23 cellular contexts compared by ENCODE assay signal in genomic region chr21:14076143-14076806, GRCh38.
DNase-seq lines count a peak whose midpoint lies in the region; ATAC-seq and TF ChIP-seq lines count a peak whose summit lies in the region.
"Had no signal": no experiment of that assay in that cellular context is flagged by ENCODE, and none has a peak within 500 bp of the region (broad histone marks: within the 10 kb centered on the region; RNA-seq: fewer than 3 reads in every experiment).

No MANE protein-coding gene starts in this region.

- peak overlapping the region in 4 of 8 donors; percentile 44 to 89 (median 58) for H3K4me3 Mint-ChIP-seq in CD4-positive, alpha-beta memory T cell
- peak overlapping the region; percentile 71 for H3K4me3 Mint-ChIP-seq in central memory CD8-positive, alpha-beta T cell
- H3K4me3 Mint-ChIP-seq: activated naive CD8-positive, alpha-beta T cell treated with anti-CD3 and anti-CD28 coated beads for 36 hours; naive B cell had no signal

- intact Hi-C loops in CD4-positive, alpha-beta memory T cell (cut with micrococcal nuclease) = no loop called here

- H3K4me1 ChIP-seq in CD4-positive, alpha-beta memory T cell (ENCODE audit: insufficient read depth, low read length) = no peaks in the 10 kb centered on the region
- no peaks in the 10 kb centered on the region for H3K4me1 ChIP-seq in OCI-LY1 (ENCODE audit: insufficient read depth, low read length, severe bottlenecking)
- H3K4me1 ChIP-seq in HAP-1 = no peaks in the 10 kb centered on the region
- H3K4me1 ChIP-seq: sigmoid colon, vagina had no signal

- peak overlapping the region in 5 of 7 donors; percentile 32 to 90 (median 60) for H3K27ac Mint-ChIP-seq in CD4-positive, alpha-beta memory T cell
- peak overlapping the region; percentile 93 for H3K27ac Mint-ChIP-seq in central memory CD8-positive, alpha-beta T cell (ENCODE audit: low read depth)
- H3K27ac Mint-ChIP-seq: activated naive CD8-positive, alpha-beta T cell treated with anti-CD3 and anti-CD28 coated beads for 36 hours had no signal

- H3K27ac ChIP-seq in CD4-positive, alpha-beta memory T cell (ENCODE audit: low read depth, low read length) = no peak overlapping the region
- no peak overlapping the region for H3K27ac ChIP-seq in OCI-LY1 (ENCODE audit: low read depth, low read length, poor library complexity, severe bottlenecking)
- H3K27ac ChIP-seq: ovary, sigmoid colon, vagina had no signal

- peaks cover 0 to 1% (median 0%) of the 10 kb centered on the region in 4 donors for H3K4me1 Mint-ChIP-seq in CD4-positive, alpha-beta memory T cell
- H3K4me1 Mint-ChIP-seq in central memory CD8-positive, alpha-beta T cell = peaks cover 14% of the 10 kb centered on the region
- H3K4me1 Mint-ChIP-seq: activated naive CD8-positive, alpha-beta T cell treated with anti-CD3 and anti-CD28 coated beads for 36 hours had no signal

- no peak for DNase-seq in CD4-positive, alpha-beta memory T cell
- DNase-seq in central memory CD8-positive, alpha-beta T cell (ENCODE audit: low spot score in 2 of 2) = peak in 1 of 2 donors; percentile 51
- no peak for DNase-seq in activated CD4-positive, alpha-beta T cell treated with anti-CD3 and anti-CD28 coated beads for 4 hours
- DNase-seq in HAP-1 (ENCODE audit: low spot score in 2 of 2) = no peak
- DNase-seq in GM13976 (ENCODE audit: low spot score) = no peak
- DNase-seq: ACHN; activated CD4-positive, alpha-beta T cell treated with anti-CD3 and anti-CD28 coated beads, Interleukin-2, amount 50 U/mL, for 48 hours; activated naive CD8-positive, alpha-beta T cell treated with anti-CD3 and anti-CD28 coated beads for 36 hours; C1 segment of cervical spinal cord; DMS 273 treated with DMSO at 0.1 percent for 48 hours; GF-D8; KG1; naive B cell; NCI-H1694 treated with DMSO at 0.1 percent for 48 hours; NCI-H226; NCI-H774; ovary; SIG-M5 had no signal

- peak; percentile 93 for ATAC-seq in GM19035 (IDR thresholded peaks at IDR 0.05; ENCODE audit: unreplicated experiment)
- ATAC-seq in central memory CD8-positive, alpha-beta T cell (replicated peaks; ENCODE audit: extremely low read depth, poor library complexity, severe bottlenecking) = peak; percentile 88
- no peak for ATAC-seq in HG02885 (IDR thresholded peaks at IDR 0.05; ENCODE audit: poor library complexity, unreplicated experiment)

- peak overlapping the region; percentile 21; the same call in 1 of the 2 replicates for H3K4me2 ChIP-seq in OCI-LY1 (ENCODE audit: low read length)

- H4K20me1 ChIP-seq in OCI-LY1 (ENCODE audit: insufficient read depth, low read length) = no peaks in the 10 kb centered on the region

- POLR2A ChIA-PET in CD4-positive, alpha-beta memory T cell (lab: Charles Lee; ENCODE audit: partially characterized antibody) = no interaction called here

- no peaks in the 10 kb centered on the region for H3F3A ChIP-seq in OCI-LY1 (ENCODE audit: insufficient read depth, low read length)

- H3K27me3 Mint-ChIP-seq in CD4-positive, alpha-beta memory T cell = no peaks in the 10 kb centered on the region
- no peaks in the 10 kb centered on the region for H3K27me3 Mint-ChIP-seq in central memory CD8-positive, alpha-beta T cell
- H3K27me3 Mint-ChIP-seq: activated naive CD8-positive, alpha-beta T cell treated with anti-CD3 and anti-CD28 coated beads for 36 hours; naive B cell had no signal

- CTCF ChIA-PET in CD4-positive, alpha-beta memory T cell (lab: Charles Lee; ENCODE audit: partially characterized antibody) = no interaction called here

- H2AFZ ChIP-seq in OCI-LY1 (ENCODE audit: low read length) = no peak overlapping the region

- in situ Hi-C loops in HAP-1 (cut with MboI; ENCODE audit: low sequenced_read_pairs) (no loop called here), GM13976 (cut with MboI; ENCODE audit: low sequenced_read_pairs, unreplicated experiment) (no loop called here)

- H3K27me3 ChIP-seq in CD4-positive, alpha-beta memory T cell (ENCODE audit: insufficient read depth, low read length) = no peaks in the 10 kb centered on the region
- no peaks in the 10 kb centered on the region for H3K27me3 ChIP-seq in OCI-LY1 (ENCODE audit: insufficient read depth, low read length)
- no peaks in the 10 kb centered on the region for H3K27me3 ChIP-seq in HAP-1 (ENCODE audit: low read depth)
- H3K27me3 ChIP-seq: ovary, sigmoid colon, vagina had no signal

- H3K9ac ChIP-seq in OCI-LY1 (ENCODE audit: low read length) = no peak overlapping the region

- no peaks in the 10 kb centered on the region for H3K9me2 ChIP-seq in OCI-LY1 (ENCODE audit: low read depth, low read length)

- no peaks in the 10 kb centered on the region for H3K79me2 ChIP-seq in OCI-LY1 (ENCODE audit: insufficient read depth, low read length)

- H3K36me3 ChIP-seq in CD4-positive, alpha-beta memory T cell (ENCODE audit: insufficient read depth, low read length) = no peaks in the 10 kb centered on the region
- H3K36me3 ChIP-seq in OCI-LY1 (ENCODE audit: insufficient read depth, low read length) (no peaks in the 10 kb centered on the region), HAP-1 (replicated peaks) (no peaks in the 10 kb centered on the region)
- H3K36me3 ChIP-seq: ovary, vagina had no signal

- TF ChIP-seq CTCF in OCI-LY1 (IDR thresholded peaks at IDR 0.05; ENCODE audit: low read length) (no peak), GM13976 (IDR thresholded peaks at IDR 0.05; ENCODE audit: borderline replicate concordance, control extremely low read depth, extremely low read depth, insufficient read depth, missing control alignments) (no peak)

- H3K36me3 Mint-ChIP-seq in CD4-positive, alpha-beta memory T cell = no peaks in the 10 kb centered on the region
- peaks cover 2% of the 10 kb centered on the region for H3K36me3 Mint-ChIP-seq in central memory CD8-positive, alpha-beta T cell (ENCODE audit: insufficient read depth)

- no peaks in the 10 kb centered on the region for H3K9me3 ChIP-seq in CD4-positive, alpha-beta memory T cell (ENCODE audit: control insufficient read depth in 1 of 2, low read length in 2 of 2)
- no peaks in the 10 kb centered on the region for H3K9me3 ChIP-seq in OCI-LY1 (ENCODE audit: low read length)
- H3K9me3 ChIP-seq in HAP-1 = no peaks in the 10 kb centered on the region; the same call in 1 of the 2 replicates
- H3K9me3 ChIP-seq: ovary, sigmoid colon, vagina had no signal

- peaks cover 0 to 26% (median 12%) of the 10 kb centered on the region in 8 donors for H3K9me3 Mint-ChIP-seq in CD4-positive, alpha-beta memory T cell
- peaks cover 10% of the 10 kb centered on the region for H3K9me3 Mint-ChIP-seq in central memory CD8-positive, alpha-beta T cell

- H3K4me3 ChIP-seq in CD4-positive, alpha-beta memory T cell (ENCODE audit: low read length in 2 of 2) = no peak overlapping the region
- peak overlapping the region; percentile 21 for H3K4me3 ChIP-seq in OCI-LY1 (ENCODE audit: low read depth, low read length, poor library complexity, severe bottlenecking)
- H3K4me3 ChIP-seq in HAP-1 = no peak overlapping the region
- H3K4me3 ChIP-seq: ovary, sigmoid colon, vagina had no signal
